In the genomic region with DNA sequence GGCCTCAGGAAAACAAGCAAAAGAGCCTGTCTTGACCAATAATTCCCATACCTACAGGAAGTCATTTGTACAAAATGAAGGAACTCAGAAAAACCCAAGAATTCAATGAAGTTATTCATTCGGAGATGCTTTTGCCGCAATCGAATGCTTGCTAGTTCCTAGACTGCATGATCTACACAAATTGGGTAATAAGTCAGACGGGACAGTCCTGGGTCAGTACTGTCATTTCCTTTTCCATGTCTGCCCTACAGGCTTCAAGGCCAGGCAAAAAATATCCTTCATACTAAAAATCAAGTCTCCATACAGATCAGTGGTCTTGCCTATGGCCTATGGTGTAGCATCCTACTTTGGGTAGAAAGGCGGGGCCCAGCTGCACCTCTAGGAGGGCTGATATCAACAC, we compare ENCODE assay signal across 8 cellular contexts.
"Had no signal": no experiment of that assay in that cellular context is flagged by ENCODE, and none has a peak within 500 bp of the region (broad histone marks: within the 10 kb centered on the region; RNA-seq: fewer than 3 reads in every experiment).

No MANE protein-coding gene starts in this region.

- H3K4me1 ChIP-seq: HAP-1 had no signal

- H3K9me3 Mint-ChIP-seq: HFFc6, IgD-negative memory B cell had no signal

- DNase-seq: GOT3, H7, HFFc6 had no signal

- H3K27ac ChIP-seq: HL-60 had no signal

- H3K4me1 Mint-ChIP-seq: IgD-negative memory B cell had no signal

- H3K4me3 Mint-ChIP-seq: HFFc6, IgD-negative memory B cell had no signal

- H3K27me3 Mint-ChIP-seq: IgD-negative memory B cell had no signal

- H3K27ac Mint-ChIP-seq: HFFc6 had no signal

- H3K36me3 ChIP-seq: HAP-1 had no signal

- H3K9me3 ChIP-seq: HAP-1 had no signal

- ATAC-seq: HCT116, HepG2 had no signal

- H3K4me3 ChIP-seq: HAP-1 had no signal
